ENCODE assay signal across 8 cellular contexts in genomic region chr14:93984987-93985410, GRCh38. TPM values are rescaled to one million over a fixed set of nuclear protein-coding genes. Genes with fewer than 3 reads are reported as not detected.
DNase-seq lines count a peak whose midpoint lies in the region; ATAC-seq and TF ChIP-seq lines count a peak whose summit lies in the region.

No MANE protein-coding gene starts in this region.

- H3K36me3 ChIP-seq in breast epithelium: no peaks in the 10 kb centered on the region

- peak; percentile 68 for ATAC-seq in WTC11
- ATAC-seq in GM18498 (IDR thresholded peaks at IDR 0.05; ENCODE audit: unreplicated experiment): no peak

- H3K27ac ChIP-seq in breast epithelium: no peak overlapping the region

- H3K36me3 Mint-ChIP-seq in MCF 10A (ENCODE audit: insufficient read depth, unreplicated experiment): no peaks in the 10 kb centered on the region
- no peaks in the 10 kb centered on the region for H3K36me3 Mint-ChIP-seq in WTC11

- no peak overlapping the region for H3K4me3 Mint-ChIP-seq in MCF 10A (ENCODE audit: unreplicated experiment)
- no peak overlapping the region for H3K4me3 Mint-ChIP-seq in WTC11

- no TSS peak for BruUV-seq in MCF 10A (replicated peaks; lab: Mats Ljungman, UMichigan)

- H3K9me3 Mint-ChIP-seq in MCF 10A (ENCODE audit: unreplicated experiment) (no peaks in the 10 kb centered on the region), WTC11 (no peaks in the 10 kb centered on the region)

- no peak overlapping the region for H3K4me3 ChIP-seq in breast epithelium

- peaks cover 5% of the 10 kb centered on the region for H3K4me1 Mint-ChIP-seq in MCF 10A (ENCODE audit: insufficient read depth, unreplicated experiment)
- H3K4me1 Mint-ChIP-seq in WTC11: peaks cover 17% of the 10 kb centered on the region

- DNase-seq in MCF 10A (ENCODE audit: unreplicated experiment) (peak; percentile 43), breast epithelium (ENCODE audit: low spot score in 2 of 2) (no peak), WTC11 (ENCODE audit: low spot score) (peak; percentile 50), iPS-NIHi7 (ENCODE audit: extremely low spot score) (peak; percentile 70), NCI-H1092 treated with DMSO at 0.1 percent for 48 hours (lab: John Stamatoyannopoulos, UW) (no peak), NCI-H1436 treated with DMSO at 0.1 percent for 48 hours (lab: John Stamatoyannopoulos, UW) (no peak)
- no peak for DNase-seq in stimulated activated CD4-positive, alpha-beta T cell treated with anti-CD3 and anti-CD28 coated beads, Interleukin-4, amount 100 ng/mL, for 1 hour

- CTCF ChIA-PET in MCF 10A (lab: Yijun Ruan, JAX): interaction anchor here (0.6 to 1.4 kb wide), 2 partner anchors 12 to 333 kb away, joined by 4 read pairs; partner anchors contain the start of gene CCDC197
- CTCF ChIA-PET in WTC11 (lab: Charles Lee): interaction anchor here (0.9 to 7.3 kb wide), 7 partner anchors 11 to 67 kb away, joined by 3 to 71 read pairs (median 4); no protein-coding TSS in a partner anchor

- H3K27me3 ChIP-seq in breast epithelium: no peaks in the 10 kb centered on the region

- POLR2A ChIA-PET in MCF 10A (lab: Yijun Ruan, JAX): no interaction called here
- POLR2A ChIA-PET in WTC11 (lab: Charles Lee): no interaction called here

- TF ChIP-seq CTCF in MCF 10A (IDR thresholded peaks at IDR 0.05; ENCODE audit: unreplicated experiment): peak; percentile 12
- TF ChIP-seq CTCF in breast epithelium (IDR thresholded peaks at IDR 0.05): no peak
- no peak for TF ChIP-seq CTCF in WTC11 (IDR thresholded peaks at IDR 0.05)

- peaks cover 0 to 5% of the 10 kb centered on the region in 2 donors for H3K4me1 ChIP-seq in breast epithelium

- H3K27me3 Mint-ChIP-seq in MCF 10A (ENCODE audit: insufficient read depth, unreplicated experiment) (no peaks in the 10 kb centered on the region), WTC11 (ENCODE audit: low read depth) (no peaks in the 10 kb centered on the region; the same call in 1 of the 2 replicates)

- no peak for TF ChIP-seq POLR2A in breast epithelium (IDR thresholded peaks at IDR 0.05)

- intact Hi-C loops in MCF 10A (cut with micrococcal nuclease): no loop called here
- intact Hi-C loops in breast epithelium (cut with DNase I; ENCODE audit: low total_unique reads): no loop called here

- H3K9me3 ChIP-seq in breast epithelium: no peaks in the 10 kb centered on the region

- H3K27ac Mint-ChIP-seq in MCF 10A (ENCODE audit: low read depth, unreplicated experiment) (no peak overlapping the region), WTC11 (no peak overlapping the region)

TF ChIP-seq in WTC11, 78 proteins besides CTCF, POLR2A, EP300 and RAD21:
- TF ChIP-seq, protein P1, sequence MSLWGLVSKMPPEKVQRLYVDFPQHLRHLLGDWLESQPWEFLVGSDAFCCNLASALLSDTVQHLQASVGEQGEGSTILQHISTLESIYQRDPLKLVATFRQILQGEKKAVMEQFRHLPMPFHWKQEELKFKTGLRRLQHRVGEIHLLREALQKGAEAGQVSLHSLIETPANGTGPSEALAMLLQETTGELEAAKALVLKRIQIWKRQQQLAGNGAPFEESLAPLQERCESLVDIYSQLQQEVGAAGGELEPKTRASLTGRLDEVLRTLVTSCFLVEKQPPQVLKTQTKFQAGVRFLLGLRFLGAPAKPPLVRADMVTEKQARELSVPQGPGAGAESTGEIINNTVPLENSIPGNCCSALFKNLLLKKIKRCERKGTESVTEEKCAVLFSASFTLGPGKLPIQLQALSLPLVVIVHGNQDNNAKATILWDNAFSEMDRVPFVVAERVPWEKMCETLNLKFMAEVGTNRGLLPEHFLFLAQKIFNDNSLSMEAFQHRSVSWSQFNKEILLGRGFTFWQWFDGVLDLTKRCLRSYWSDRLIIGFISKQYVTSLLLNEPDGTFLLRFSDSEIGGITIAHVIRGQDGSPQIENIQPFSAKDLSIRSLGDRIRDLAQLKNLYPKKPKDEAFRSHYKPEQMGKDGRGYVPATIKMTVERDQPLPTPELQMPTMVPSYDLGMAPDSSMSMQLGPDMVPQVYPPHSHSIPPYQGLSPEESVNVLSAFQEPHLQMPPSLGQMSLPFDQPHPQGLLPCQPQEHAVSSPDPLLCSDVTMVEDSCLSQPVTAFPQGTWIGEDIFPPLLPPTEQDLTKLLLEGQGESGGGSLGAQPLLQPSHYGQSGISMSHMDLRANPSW (CRISPR knock-in tag; conservative IDR thresholded peaks at IDR 0.05; ENCODE audit: low read depth): no peak
- no peak for TF ChIP-seq ZNF219 (CRISPR knock-in tag; IDR thresholded peaks at IDR 0.05; ENCODE audit: borderline replicate concordance)
- TF ChIP-seq, protein P2, sequence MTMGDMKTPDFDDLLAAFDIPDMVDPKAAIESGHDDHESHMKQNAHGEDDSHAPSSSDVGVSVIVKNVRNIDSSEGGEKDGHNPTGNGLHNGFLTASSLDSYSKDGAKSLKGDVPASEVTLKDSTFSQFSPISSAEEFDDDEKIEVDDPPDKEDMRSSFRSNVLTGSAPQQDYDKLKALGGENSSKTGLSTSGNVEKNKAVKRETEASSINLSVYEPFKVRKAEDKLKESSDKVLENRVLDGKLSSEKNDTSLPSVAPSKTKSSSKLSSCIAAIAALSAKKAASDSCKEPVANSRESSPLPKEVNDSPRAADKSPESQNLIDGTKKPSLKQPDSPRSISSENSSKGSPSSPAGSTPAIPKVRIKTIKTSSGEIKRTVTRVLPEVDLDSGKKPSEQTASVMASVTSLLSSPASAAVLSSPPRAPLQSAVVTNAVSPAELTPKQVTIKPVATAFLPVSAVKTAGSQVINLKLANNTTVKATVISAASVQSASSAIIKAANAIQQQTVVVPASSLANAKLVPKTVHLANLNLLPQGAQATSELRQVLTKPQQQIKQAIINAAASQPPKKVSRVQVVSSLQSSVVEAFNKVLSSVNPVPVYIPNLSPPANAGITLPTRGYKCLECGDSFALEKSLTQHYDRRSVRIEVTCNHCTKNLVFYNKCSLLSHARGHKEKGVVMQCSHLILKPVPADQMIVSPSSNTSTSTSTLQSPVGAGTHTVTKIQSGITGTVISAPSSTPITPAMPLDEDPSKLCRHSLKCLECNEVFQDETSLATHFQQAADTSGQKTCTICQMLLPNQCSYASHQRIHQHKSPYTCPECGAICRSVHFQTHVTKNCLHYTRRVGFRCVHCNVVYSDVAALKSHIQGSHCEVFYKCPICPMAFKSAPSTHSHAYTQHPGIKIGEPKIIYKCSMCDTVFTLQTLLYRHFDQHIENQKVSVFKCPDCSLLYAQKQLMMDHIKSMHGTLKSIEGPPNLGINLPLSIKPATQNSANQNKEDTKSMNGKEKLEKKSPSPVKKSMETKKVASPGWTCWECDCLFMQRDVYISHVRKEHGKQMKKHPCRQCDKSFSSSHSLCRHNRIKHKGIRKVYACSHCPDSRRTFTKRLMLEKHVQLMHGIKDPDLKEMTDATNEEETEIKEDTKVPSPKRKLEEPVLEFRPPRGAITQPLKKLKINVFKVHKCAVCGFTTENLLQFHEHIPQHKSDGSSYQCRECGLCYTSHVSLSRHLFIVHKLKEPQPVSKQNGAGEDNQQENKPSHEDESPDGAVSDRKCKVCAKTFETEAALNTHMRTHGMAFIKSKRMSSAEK (CRISPR knock-in tag; IDR thresholded peaks at IDR 0.05; ENCODE audit: borderline replicate concordance): 0 out of 2 replicates have a peak, but pooled peaks have one; percentile 21
- TF ChIP-seq, protein P3, sequence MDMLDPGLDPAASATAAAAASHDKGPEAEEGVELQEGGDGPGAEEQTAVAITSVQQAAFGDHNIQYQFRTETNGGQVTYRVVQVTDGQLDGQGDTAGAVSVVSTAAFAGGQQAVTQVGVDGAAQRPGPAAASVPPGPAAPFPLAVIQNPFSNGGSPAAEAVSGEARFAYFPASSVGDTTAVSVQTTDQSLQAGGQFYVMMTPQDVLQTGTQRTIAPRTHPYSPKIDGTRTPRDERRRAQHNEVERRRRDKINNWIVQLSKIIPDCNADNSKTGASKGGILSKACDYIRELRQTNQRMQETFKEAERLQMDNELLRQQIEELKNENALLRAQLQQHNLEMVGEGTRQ (CRISPR knock-in tag; IDR thresholded peaks at IDR 0.05): peak; percentile 57
- no peak for TF ChIP-seq SMAD4 (CRISPR knock-in tag; IDR thresholded peaks at IDR 0.05)
- TF ChIP-seq MAX (CRISPR knock-in tag; IDR thresholded peaks at IDR 0.05): peak; percentile 68
- TF ChIP-seq USF1 (CRISPR knock-in tag; IDR thresholded peaks at IDR 0.05): no peak
TF ChIP-seq in WTC11: peak in this region for 3.

RNA-seq across cellular contexts. Expression of gene ASB2, which starts 8.6 kb away (rescaled TPM):
- not detected in 2 replicates for total RNA-seq in MCF 10A (2022)
- total RNA-seq in breast epithelium: 1 to 10 TPM in 2 of 3 donors, not detected in 1; 1.3 to 2.0 TPM
- total RNA-seq in WTC11 (2021): 0.37 to 0.73 TPM (median 0.71 TPM) in 3 replicates

RNA-seq across cellular contexts. Expression of gene CCDC197, which starts 12.1 kb away (rescaled TPM):
- total RNA-seq in MCF 10A (2022) (not detected in 2 replicates), breast epithelium (not detected), WTC11 (2021) (not detected in 3 replicates)

RNA-seq across cellular contexts. Expression of gene OTUB2, which starts 41.1 kb away (rescaled TPM):
- total RNA-seq in MCF 10A (2022): 1.2 and 1.8 TPM in 2 replicates
- 1 to 10 TPM in 1 of 3 donors, under 1 TPM in 2; 0.64 to 1.6 (median 0.73) TPM for total RNA-seq in breast epithelium
- total RNA-seq in WTC11 (2021): 3.5 to 4.5 TPM (median 3.9 TPM) in 3 replicates

RNA-seq across cellular contexts. Expression of gene FAM181A, which starts 57.9 kb away (rescaled TPM):
- total RNA-seq in MCF 10A (2022) (not detected in 2 replicates), breast epithelium (not detected), WTC11 (2021) (not detected in 3 replicates)

Comparison
In these comparisons a context has a peak if more than half of its experiments do, and no peak if none do; other contexts are left out.
1. DNase-seq: peak in MCF 10A (single experiment), WTC11 (single experiment) and iPS-NIHi7 (single experiment); none in breast epithelium (0 of 2), NCI-H1092 treated with DMSO at 0.1 percent for 48 hours (single experiment), NCI-H1436 treated with DMSO at 0.1 percent for 48 hours (single experiment) and stimulated activated CD4-positive, alpha-beta T cell treated with anti-CD3 and anti-CD28 coated beads, Interleukin-4, amount 100 ng/mL, for 1 hour (single experiment).